Comparison of ENCODE assay signal across 1 cellular context in genomic region chr2:8806885-8807701, GRCh38.
TF ChIP-seq lines count a peak whose summit lies in the region.

No MANE protein-coding gene starts in this region.

TF ChIP-seq in K562, 482 proteins besides CTCF, POLR2A, EP300 and RAD21 (continues in another document):
- TF ChIP-seq ZNF655 (CRISPR knock-in tag; IDR thresholded peaks at IDR 0.05) (no peak), ZNF316 (IDR thresholded peaks at IDR 0.05) (no peak), SP2 (IDR thresholded peaks at IDR 0.05; ENCODE audit: extremely low read depth, low read depth, low read length, poor library complexity, severe bottlenecking) (no peak), PTTG1 (tag; IDR thresholded peaks at IDR 0.05; ENCODE audit: low read depth) (no peak), LCOR (CRISPR knock-in tag; IDR thresholded peaks at IDR 0.05) (no peak), YY1 (IDR thresholded peaks at IDR 0.05; ENCODE audit: borderline replicate concordance in 1 of 3, control insufficient read depth in 1 of 3, extremely low read depth in 1 of 3, insufficient read depth in 3 of 3, insufficient read length in 1 of 3, insufficient replicate concordance in 2 of 3, low read depth in 1 of 3, low read length in 2 of 3) (no peak), ID3 (CRISPR knock-in tag; IDR thresholded peaks at IDR 0.05) (no peak), ID3 (tag; IDR thresholded peaks at IDR 0.05) (peak; percentile 96), ZBTB5 (IDR thresholded peaks at IDR 0.05) (no peak), ZNF780A (CRISPR knock-in tag; IDR thresholded peaks at IDR 0.05) (no peak), PTBP1 (IDR thresholded peaks at IDR 0.05; ENCODE audit: low read depth, low read length) (no peak), ZBTB43 (CRISPR knock-in tag; IDR thresholded peaks at IDR 0.05) (no peak), CBFA2T2 (conservative IDR thresholded peaks at IDR 0.05) (peak; percentile 50; the same call in 1 of the 2 replicates), ZNF695 (CRISPR knock-in tag; IDR thresholded peaks at IDR 0.05) (no peak), HNRNPK (IDR thresholded peaks at IDR 0.05; ENCODE audit: low read depth, low read length, poor library complexity, severe bottlenecking) (no peak), PPARD (CRISPR knock-in tag; IDR thresholded peaks at IDR 0.05) (no peak), SMARCA5 (IDR thresholded peaks at IDR 0.05) (no peak), WHSC1 (IDR thresholded peaks at IDR 0.05; ENCODE audit: low read length) (no peak), GABPB1 (CRISPR knock-in tag; IDR thresholded peaks at IDR 0.05) (no peak), OTX1 (CRISPR knock-in tag; IDR thresholded peaks at IDR 0.05) (no peak), MEIS2 (IDR thresholded peaks at IDR 0.05; ENCODE audit: partially characterized antibody) (peak; percentile 74), FOXA1 (IDR thresholded peaks at IDR 0.05; ENCODE audit: borderline replicate concordance) (no peak), TEAD2 (tag; IDR thresholded peaks at IDR 0.05) (no peak), PRDM10 (IDR thresholded peaks at IDR 0.05; ENCODE audit: partially characterized antibody) (no peak), CBFB (CRISPR knock-in tag; IDR thresholded peaks at IDR 0.05) (no peak), LARP7 (IDR thresholded peaks at IDR 0.05) (no peak), ARID1B (IDR thresholded peaks at IDR 0.05) (0 out of 2 replicates have a peak, but pooled peaks have one; percentile 36), SRSF3 (IDR thresholded peaks at IDR 0.05; ENCODE audit: insufficient read depth, low read length) (no peak), CBX8 (IDR thresholded peaks at IDR 0.05; ENCODE audit: borderline replicate concordance, extremely low read depth, low read depth, low read length, poor library complexity, severe bottlenecking) (no peak), DIDO1 (tag; IDR thresholded peaks at IDR 0.05; ENCODE audit: low read depth) (no peak), CBFA2T3 (IDR thresholded peaks at IDR 0.05) (peak; percentile 66), RUNX1 (IDR thresholded peaks at IDR 0.05; ENCODE audit: low read depth) (no peak), PKNOX1 (IDR thresholded peaks at IDR 0.05) (peak; percentile 69), IFI16 (CRISPR knock-in tag; IDR thresholded peaks at IDR 0.05) (no peak), POLR2G (IDR thresholded peaks at IDR 0.05; ENCODE audit: low read depth, low read length) (no peak), NUFIP1 (IDR thresholded peaks at IDR 0.05; ENCODE audit: partially characterized antibody) (no peak), ZNF57 (CRISPR knock-in tag; IDR thresholded peaks at IDR 0.05) (no peak), ZFP36 (IDR thresholded peaks at IDR 0.05; ENCODE audit: low read depth, low read length, partially characterized antibody) (no peak), NCOA4 (IDR thresholded peaks at IDR 0.05; ENCODE audit: partially characterized antibody) (no peak), MIER1 (IDR thresholded peaks at IDR 0.05; ENCODE audit: low read depth) (no peak), C11orf30 (IDR thresholded peaks at IDR 0.05; ENCODE audit: low read depth) (no peak), SIN3A (IDR thresholded peaks at IDR 0.05; ENCODE audit: borderline replicate concordance in 2 of 2, control insufficient read depth in 1 of 2, low read depth in 2 of 2, low read length in 2 of 2) (no peak), ZNF696 (CRISPR knock-in tag; conservative IDR thresholded peaks at IDR 0.05) (no peak), ZKSCAN3 (CRISPR knock-in tag; IDR thresholded peaks at IDR 0.05) (no peak), NR3C1 (CRISPR knock-in tag; IDR thresholded peaks at IDR 0.05) (no peak), MYBL2 (IDR thresholded peaks at IDR 0.05; ENCODE audit: low read depth) (no peak), MYBL2 (CRISPR knock-in tag; IDR thresholded peaks at IDR 0.05; ENCODE audit: borderline replicate concordance) (no peak), ZFP91 (CRISPR knock-in tag; IDR thresholded peaks at IDR 0.05) (no peak), PRMT5 (CRISPR knock-in tag; IDR thresholded peaks at IDR 0.05) (no peak), ATF1 (CRISPR knock-in tag; IDR thresholded peaks at IDR 0.05) (no peak), ATF1 (tag; IDR thresholded peaks at IDR 0.05) (no peak), ZNF277 (CRISPR knock-in tag; IDR thresholded peaks at IDR 0.05; ENCODE audit: borderline replicate concordance) (no peak), NCOR1 (IDR thresholded peaks at IDR 0.05) (peak; percentile 22; the same call in 1 of the 2 replicates), KLF1 (tag; IDR thresholded peaks at IDR 0.05) (no peak), SUPT5H (IDR thresholded peaks at IDR 0.05) (no peak), TCF3 (CRISPR knock-in tag; IDR thresholded peaks at IDR 0.05) (peak; percentile 79), TAL1 (IDR thresholded peaks at IDR 0.05) (peak; percentile 28; the same call in 1 of the 2 replicates), ZKSCAN8 (CRISPR knock-in tag; IDR thresholded peaks at IDR 0.05) (no peak), ZNF311 (CRISPR knock-in tag; IDR thresholded peaks at IDR 0.05) (no peak), SLC30A9 (CRISPR knock-in tag; IDR thresholded peaks at IDR 0.05) (no peak), ZBED1 (IDR thresholded peaks at IDR 0.05) (no peak), ELF4 (CRISPR knock-in tag; IDR thresholded peaks at IDR 0.05) (no peak), EGR1 (conservative IDR thresholded peaks at IDR 0.05) (no peak), TFE3 (CRISPR knock-in tag; IDR thresholded peaks at IDR 0.05) (no peak), KAT7 (CRISPR knock-in tag; IDR thresholded peaks at IDR 0.05; ENCODE audit: borderline replicate concordance) (no peak), NCOA1 (IDR thresholded peaks at IDR 0.05; ENCODE audit: low read depth) (no peak), POLR2B (IDR thresholded peaks at IDR 0.05; ENCODE audit: low read depth, partially characterized antibody) (no peak), RB1 (IDR thresholded peaks at IDR 0.05; ENCODE audit: low read depth) (no peak)
